ENCODE assay signal across 19 cellular contexts in genomic region chr16:49631521-49632041, GRCh38.
A peak's percentile ranks its signal among the peaks of the same experiment; 100 is the strongest.
DNase-seq lines count a peak whose midpoint lies in the region; ATAC-seq and TF ChIP-seq lines count a peak whose summit lies in the region.
"Had no signal": no experiment of that assay in that cellular context is flagged by ENCODE, and none has a peak within 500 bp of the region (broad histone marks: within the 10 kb centered on the region; RNA-seq: fewer than 3 reads in every experiment).

No MANE protein-coding gene starts in this region.

- peak; percentile 27 for ATAC-seq in stimulated activated naive CD8-positive, alpha-beta T cell treated with anti-CD3 and anti-CD28 coated beads, Interleukin-15, amount 100 ng/mL, for 72 hours
- no peak for ATAC-seq in stimulated activated naive CD8-positive, alpha-beta T cell treated with anti-CD3 and anti-CD28 coated beads, Interleukin-15, Interleukin-2, amounts not matched to agents 100 U/mL and 50 U/mL, for 24 hours
- ATAC-seq in HG02623 (IDR thresholded peaks at IDR 0.05; ENCODE audit: unreplicated experiment) (no peak), HG02642 (IDR thresholded peaks at IDR 0.05; ENCODE audit: poor library complexity, unreplicated experiment) (no peak)
- ATAC-seq: HepG2, Panc1, pancreas had no signal

- TF ChIP-seq CTCF in brain (conservative IDR thresholded peaks at IDR 0.05), result no peak

- no peak overlapping the region for H3K27ac Mint-ChIP-seq in stimulated activated naive CD8-positive, alpha-beta T cell treated with anti-CD3 and anti-CD28 coated beads, Interleukin-15, amount 100 ng/mL, for 72 hours
- H3K27ac Mint-ChIP-seq in brain, result peak overlapping the region; percentile 78 to 90 (median 86)
- H3K27ac Mint-ChIP-seq: activated naive CD4-positive, alpha-beta T cell treated with anti-CD3 and anti-CD28 coated beads, Interleukin-2, amount 50 U/mL, for 24 hours; memory B cell had no signal

- H3K4me1 Mint-ChIP-seq in stimulated activated naive CD8-positive, alpha-beta T cell treated with anti-CD3 and anti-CD28 coated beads, Interleukin-15, amount 100 ng/mL, for 72 hours, result no peaks in the 10 kb centered on the region
- peaks cover 36% of the 10 kb centered on the region for H3K4me1 Mint-ChIP-seq in brain
- H3K4me1 Mint-ChIP-seq: activated naive CD4-positive, alpha-beta T cell treated with anti-CD3 and anti-CD28 coated beads, Interleukin-2, amount 50 U/mL, for 24 hours; central memory CD8-positive, alpha-beta T cell; memory B cell had no signal

- no peak for DNase-seq in stimulated activated naive CD8-positive, alpha-beta T cell treated with anti-CD3 and anti-CD28 coated beads, Interleukin-15, amount 100 ng/mL, for 72 hours
- no peak for DNase-seq in stimulated activated naive CD8-positive, alpha-beta T cell treated with anti-CD3 and anti-CD28 coated beads, Interleukin-15, Interleukin-2, amounts not matched to agents 100 U/mL and 50 U/mL, for 24 hours
- DNase-seq in left kidney (ENCODE audit: low read depth, low spot score), result peak; percentile 47
- no peak for DNase-seq in NCI-H69 (lab: John Stamatoyannopoulos, UW)
- no peak for DNase-seq in SW 1271 (lab: John Stamatoyannopoulos, UW)
- DNase-seq: activated CD4-positive, alpha-beta T cell treated with anti-CD3 and anti-CD28 coated beads for 1 hour; NCI-H1417; NCI-H524 treated with DMSO at 0.1 percent for 48 hours; pancreas; T-helper 1 cell; thyroid gland had no signal

- no peaks in the 10 kb centered on the region for H3K27me3 Mint-ChIP-seq in stimulated activated naive CD8-positive, alpha-beta T cell treated with anti-CD3 and anti-CD28 coated beads, Interleukin-15, amount 100 ng/mL, for 72 hours
- H3K27me3 Mint-ChIP-seq in brain, result no peaks in the 10 kb centered on the region
- H3K27me3 Mint-ChIP-seq: activated naive CD4-positive, alpha-beta T cell treated with anti-CD3 and anti-CD28 coated beads, Interleukin-2, amount 50 U/mL, for 24 hours; central memory CD8-positive, alpha-beta T cell had no signal

- H3K9me3 Mint-ChIP-seq in stimulated activated naive CD8-positive, alpha-beta T cell treated with anti-CD3 and anti-CD28 coated beads, Interleukin-15, amount 100 ng/mL, for 72 hours, result no peaks in the 10 kb centered on the region
- H3K9me3 Mint-ChIP-seq in brain, result peaks cover 0 to 10% (median 2%) of the 10 kb centered on the region in 5 experiments
- H3K9me3 Mint-ChIP-seq: activated naive CD4-positive, alpha-beta T cell treated with anti-CD3 and anti-CD28 coated beads, Interleukin-2, amount 50 U/mL, for 24 hours; central memory CD8-positive, alpha-beta T cell; memory B cell had no signal

- H3K4me3 Mint-ChIP-seq in stimulated activated naive CD8-positive, alpha-beta T cell treated with anti-CD3 and anti-CD28 coated beads, Interleukin-15, amount 100 ng/mL, for 72 hours, result no peak overlapping the region
- H3K4me3 Mint-ChIP-seq in brain, result peak overlapping the region in 4 of 5 experiments; percentile 9 to 32 (median 20)
- H3K4me3 Mint-ChIP-seq: activated naive CD4-positive, alpha-beta T cell treated with anti-CD3 and anti-CD28 coated beads, Interleukin-2, amount 50 U/mL, for 24 hours; central memory CD8-positive, alpha-beta T cell; memory B cell had no signal

- H3K36me3 Mint-ChIP-seq in brain, result peaks cover 18% of the 10 kb centered on the region
- H3K36me3 Mint-ChIP-seq: activated naive CD4-positive, alpha-beta T cell treated with anti-CD3 and anti-CD28 coated beads, Interleukin-2, amount 50 U/mL, for 24 hours; memory B cell had no signal

Comparison
In these comparisons a context has a peak if more than half of its experiments do, and no peak if none do; other contexts are left out.
1. H3K27ac Mint-ChIP-seq: peak in brain (5 of 5); none in stimulated activated naive CD8-positive, alpha-beta T cell treated with anti-CD3 and anti-CD28 coated beads, Interleukin-15, amount 100 ng/mL, for 72 hours (0 of 2).
2. H3K4me3 Mint-ChIP-seq: peak in brain (4 of 5); none in stimulated activated naive CD8-positive, alpha-beta T cell treated with anti-CD3 and anti-CD28 coated beads, Interleukin-15, amount 100 ng/mL, for 72 hours (0 of 2).